In the genomic region with DNA sequence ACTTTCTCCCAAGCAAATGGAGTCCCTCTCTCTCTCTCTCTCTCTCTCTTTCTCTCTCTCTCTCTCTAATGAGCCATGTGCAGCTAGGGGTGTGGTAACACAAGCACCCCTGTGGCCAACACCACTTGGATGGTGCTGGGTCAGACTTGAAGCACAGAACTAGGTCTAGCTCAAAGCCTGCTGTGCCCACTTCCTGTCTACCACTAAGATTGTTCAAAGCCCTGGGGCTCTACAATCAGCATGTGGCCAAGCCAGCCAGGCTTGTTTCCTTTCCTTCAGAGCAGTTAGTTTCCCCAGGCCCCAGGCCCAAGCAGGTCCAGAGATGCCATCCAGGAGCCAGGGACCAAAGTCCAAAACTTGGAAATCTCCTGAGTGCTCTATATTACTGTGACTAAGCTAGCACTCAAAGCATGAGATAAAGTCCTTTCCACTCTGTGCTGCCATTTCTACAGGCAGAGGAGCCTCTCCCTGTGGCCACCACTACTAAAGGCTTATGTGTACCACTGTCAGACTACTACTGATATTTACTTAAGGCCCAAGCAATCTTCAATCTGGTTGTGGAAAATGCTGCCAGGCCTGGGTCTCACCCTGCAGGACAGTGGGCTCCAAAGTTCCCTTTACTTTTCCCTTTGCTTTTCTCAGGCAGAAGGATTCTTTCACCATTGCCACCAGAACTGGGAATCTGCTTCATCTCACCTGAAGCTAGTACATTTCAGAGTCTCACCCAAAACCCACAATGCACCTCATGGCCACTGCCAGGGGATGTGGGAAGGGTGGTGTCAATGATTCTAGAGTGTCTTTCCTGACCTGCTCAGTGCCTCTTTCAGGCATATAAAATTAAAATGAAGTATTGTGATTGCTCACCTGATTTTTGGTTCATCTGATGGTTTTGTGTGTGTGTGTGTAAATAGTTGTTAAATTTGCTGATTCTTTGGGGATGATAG, we compare ENCODE assay signal across 1 cellular context.
TF ChIP-seq lines count a peak whose summit lies in the region.

No MANE protein-coding gene starts in this region.

TF ChIP-seq in GM12891, 5 proteins besides CTCF, POLR2A, EP300 and RAD21:
- TF ChIP-seq POU2F2 (IDR thresholded peaks at IDR 0.05; ENCODE audit: low read depth, low read length) (no peak), SPI1 (IDR thresholded peaks at IDR 0.05; ENCODE audit: low read depth, low read length) (no peak), POLR2AphosphoS5 (IDR thresholded peaks at IDR 0.05; ENCODE audit: low read depth, low read length) (no peak), TAF1 (IDR thresholded peaks at IDR 0.05; ENCODE audit: low read depth, low read length) (no peak), PAX5 (IDR thresholded peaks at IDR 0.05; ENCODE audit: insufficient read depth, low read length, severe bottlenecking) (no peak)
